In genomic region chr3:112638327-112639020, GRCh38 we compare ENCODE assay signal across 14 cellular contexts. TPM values are rescaled to one million over a fixed set of nuclear protein-coding genes. Genes with fewer than 3 reads are reported as not detected.
DNase-seq lines count a peak whose midpoint lies in the region; ATAC-seq and TF ChIP-seq lines count a peak whose summit lies in the region.
"Had no signal": no experiment of that assay in that cellular context is flagged by ENCODE, and none has a peak within 500 bp of the region (broad histone marks: within the 10 kb centered on the region; RNA-seq: fewer than 3 reads in every experiment).

No MANE protein-coding gene starts in this region.

- H3K27me3 ChIP-seq in esophagus muscularis mucosa (no peaks in the 10 kb centered on the region), muscle layer of duodenum (ENCODE audit: low read depth, low read length) (no peaks in the 10 kb centered on the region), stomach smooth muscle (ENCODE audit: control insufficient read depth in 1 of 2, insufficient read depth in 2 of 2, low read length in 2 of 2) (no peaks in the 10 kb centered on the region)

- no peak for ATAC-seq in GM21367 (IDR thresholded peaks at IDR 0.05; ENCODE audit: unreplicated experiment)
- ATAC-seq: effector memory CD8-positive, alpha-beta T cell had no signal

- peaks cover 29 to 100% (median 95%) of the 10 kb centered on the region in 4 donors for H3K4me1 ChIP-seq in esophagus muscularis mucosa
- peaks cover 0 to 22% of the 10 kb centered on the region in 2 donors for H3K4me1 ChIP-seq in muscle layer of duodenum (ENCODE audit: control insufficient read depth in 1 of 2, insufficient read depth in 2 of 2, low read length in 2 of 2)
- H3K4me1 ChIP-seq in stomach smooth muscle (ENCODE audit: control insufficient read depth, insufficient read depth, low read length) = peaks cover 86% of the 10 kb centered on the region

- TF ChIP-seq EP300 in esophagus muscularis mucosa (IDR thresholded peaks at IDR 0.05) = no peak

- intact Hi-C loops in esophagus muscularis mucosa (cut with DNase I) = loop anchor here (5.0 kb wide), 1 partner anchor 76 kb away; the partner anchor contains the start of genes ATG3 and SLC35A5

- H3K36me3 ChIP-seq in esophagus muscularis mucosa (no peaks in the 10 kb centered on the region), muscle layer of duodenum (ENCODE audit: control insufficient read depth in 1 of 2, insufficient read depth in 2 of 2, low read length in 2 of 2) (peaks cover 0 to 7% of the 10 kb centered on the region in 2 donors), stomach smooth muscle (ENCODE audit: control insufficient read depth in 2 of 2, insufficient read depth in 2 of 2, low read length in 2 of 2) (no peaks in the 10 kb centered on the region)

- peak; percentile 40 for DNase-seq in HCEC 1CT
- no peak for DNase-seq in esophagus muscularis mucosa (ENCODE audit: extremely low spot score)
- no peak for DNase-seq in GOT3 (lab: John Stamatoyannopoulos, UW)
- no peak for DNase-seq in activated CD8-positive, alpha-beta memory T cell treated with anti-CD3 and anti-CD28 coated beads, Interleukin-2, amount 50 U/mL, for 4 hours
- no peak for DNase-seq in NCI-H2227 treated with DMSO at 0.1 percent for 48 hours (lab: John Stamatoyannopoulos, UW)
- DNase-seq: activated CD8-positive, alpha-beta memory T cell treated with anti-CD3 and anti-CD28 coated beads for 24 hours; activated naive CD8-positive, alpha-beta T cell treated with anti-CD3 and anti-CD28 coated beads for 36 hours; CD4-positive, CD25-positive, alpha-beta regulatory T cell; effector memory CD8-positive, alpha-beta T cell; GF-D8; stimulated activated CD4-positive, alpha-beta T cell treated with anti-CD3 and anti-CD28 coated beads, Interleukin-12 subunit alpha, Interleukin-12 subunit beta, amount 100 ng/mL, for 4 hours had no signal

- H3K9me3 ChIP-seq in esophagus muscularis mucosa (no peaks in the 10 kb centered on the region), muscle layer of duodenum (ENCODE audit: control insufficient read depth in 1 of 2, low read length in 2 of 2) (no peaks in the 10 kb centered on the region), stomach smooth muscle (ENCODE audit: control insufficient read depth in 2 of 2, low read length in 2 of 2) (no peaks in the 10 kb centered on the region)

- H3K4me3 ChIP-seq in esophagus muscularis mucosa = peak overlapping the region; percentile 49 to 57 (median 56)
- peak overlapping the region; percentile 64 to 67 for H3K4me3 ChIP-seq in muscle layer of duodenum (ENCODE audit: low read depth in 1 of 2, low read length in 2 of 2)
- peak overlapping the region; percentile 78 to 83 for H3K4me3 ChIP-seq in stomach smooth muscle (ENCODE audit: low read length in 2 of 2)

- H3K27ac ChIP-seq in esophagus muscularis mucosa (replicated peaks in 1 of 4) = peak overlapping the region; percentile 83 to 84 (median 83)
- peak overlapping the region; percentile 89 for H3K27ac ChIP-seq in muscle layer of duodenum (ENCODE audit: low read length)
- peak overlapping the region; percentile 92 for H3K27ac ChIP-seq in stomach smooth muscle (ENCODE audit: low read length)

- WGBS in esophagus muscularis mucosa = 76% methylated on average over 15 of the region's 17 CpGs

- TF ChIP-seq POLR2A in esophagus muscularis mucosa (IDR thresholded peaks at IDR 0.05; ENCODE audit: low read depth) = no peak

- TF ChIP-seq CTCF in esophagus muscularis mucosa (IDR thresholded peaks at IDR 0.05) = no peak

- H3K9ac ChIP-seq in stomach smooth muscle (ENCODE audit: low read length in 2 of 2) = peak overlapping the region; percentile 21 to 58

RNA-seq across cellular contexts. Expression of gene CCDC80, which starts 2.5 kb away (rescaled TPM):
- total RNA-seq in esophagus muscularis mucosa = 100 to 1,000 TPM in 2 of 4 donors, 10 to 100 TPM in 2; 34.7 to 213 (median 127) TPM
- total RNA-seq: activated naive CD8-positive, alpha-beta T cell treated with anti-CD3 and anti-CD28 coated beads for 36 hours; CD4-positive, CD25-positive, alpha-beta regulatory T cell had no signal
